Comparison of ENCODE assay signal across 15 cellular contexts in genomic region chr11:2708757-2709281, GRCh38. TPM values are rescaled to one million over a fixed set of nuclear protein-coding genes. Genes with fewer than 3 reads are reported as not detected.
DNase-seq lines count a peak whose midpoint lies in the region; ATAC-seq and TF ChIP-seq lines count a peak whose summit lies in the region.
"Had no signal": no experiment of that assay in that cellular context is flagged by ENCODE, and none has a peak within 500 bp of the region (broad histone marks: within the 10 kb centered on the region; RNA-seq: fewer than 3 reads in every experiment).

No MANE protein-coding gene starts in this region.

- H3K9ac ChIP-seq in rectal smooth muscle tissue (ENCODE audit: low read length): no peak overlapping the region
- no peak overlapping the region for H3K9ac ChIP-seq in H9 (ENCODE audit: extremely low read depth, insufficient read length, low read length)

- no peaks in the 10 kb centered on the region for H3K36me3 ChIP-seq in right atrium auricular region
- H3K36me3 ChIP-seq in hepatocyte (replicated peaks; ENCODE audit: insufficient read depth, low read depth): no peaks in the 10 kb centered on the region
- no peaks in the 10 kb centered on the region for H3K36me3 ChIP-seq in rectal smooth muscle tissue (ENCODE audit: control insufficient read depth, insufficient read depth, low read length)

- H2AFZ ChIP-seq in hepatocyte (no peak overlapping the region), H9 (ENCODE audit: low read length) (no peak overlapping the region)

- no peak overlapping the region for H3K4ac ChIP-seq in H9 (ENCODE audit: low read depth, low read length)

- H2BK5ac ChIP-seq in H9 (ENCODE audit: insufficient read length, low read length): no peak overlapping the region

- WGBS in hepatocyte (ENCODE audit: low lambda C conversion rate, missing lambda C conversion rate): 32% methylated on average over 14 of the region's 14 CpGs
- no CpG with 5 or more reads among the region's 14 CpGs for WGBS in H9 (ENCODE audit: extremely low coverage, insufficient read length, low lambda C conversion rate)

- H3K36me3 Mint-ChIP-seq in H9 (ENCODE audit: insufficient read depth in 1 of 3, low read depth in 3 of 3): peaks cover 5 to 33% (median 8%) of the 10 kb centered on the region in 3 experiments; a peak in 4 of 7 replicates

- no peak overlapping the region for H3K4me3 Mint-ChIP-seq in H9
- H3K4me3 Mint-ChIP-seq: CD4-positive, alpha-beta memory T cell; stimulated activated naive CD8-positive, alpha-beta T cell treated with anti-CD3 and anti-CD28 coated beads, Interleukin-15, Interleukin-2, amounts not matched to agents 100 ng/mL and 50 ng/mL, for 24 hours had no signal

- intact Hi-C loops in Right ventricle myocardium superior (cut with DNase I): no loop called here

- DNase-seq in Right ventricle myocardium superior: peak; percentile 41
- no peak for DNase-seq in right atrium auricular region (ENCODE audit: low spot score)
- peak; percentile 74 for DNase-seq in hepatocyte (ENCODE audit: low spot score)
- no peak for DNase-seq in SK-N-DZ (ENCODE audit: low spot score)
- DNase-seq in EL: no peak
- DNase-seq in H9: no peak
- DNase-seq: activated CD4-positive, alpha-beta T cell treated with anti-CD3 and anti-CD28 coated beads, Interleukin-2, amount 50 U/mL, for 4 hours; activated T-cell treated with anti-CD3 and anti-CD28 coated beads, Interleukin-2, amount 50 U/mL, for 48 hours; CD4-positive, alpha-beta memory T cell; cerebellar nuclear complex; NCI-H1694 treated with DMSO at 0.1 percent for 48 hours; NCI-H446 treated with DMSO at 0.1 percent for 48 hours had no signal

- H3K9me3 Mint-ChIP-seq in H9: peaks cover 24 to 27% of the 10 kb centered on the region in 2 experiments
- H3K9me3 Mint-ChIP-seq: stimulated activated naive CD8-positive, alpha-beta T cell treated with anti-CD3 and anti-CD28 coated beads, Interleukin-15, Interleukin-2, amounts not matched to agents 100 ng/mL and 50 ng/mL, for 24 hours had no signal

- no peak overlapping the region for H4K8ac ChIP-seq in H9 (replicated peaks; ENCODE audit: insufficient read length, low read depth, low read length)

- H3K9me3 ChIP-seq in right atrium auricular region (peaks cover 0 to 8% of the 10 kb centered on the region in 2 donors), hepatocyte (ENCODE audit: low read depth) (no peaks in the 10 kb centered on the region), H9 (ENCODE audit: control insufficient read depth, low read depth, low read length) (no peaks in the 10 kb centered on the region)

- H3K14ac ChIP-seq in H9 (ENCODE audit: insufficient read depth, low read length): no peak overlapping the region

- no peak overlapping the region for H3K23ac ChIP-seq in H9 (ENCODE audit: insufficient read length, low read depth, low read length)

- H3K79me1 ChIP-seq in H9 (ENCODE audit: insufficient read depth, low read depth, low read length, poor library complexity, severe bottlenecking): no peaks in the 10 kb centered on the region

- H2BK20ac ChIP-seq in H9 (ENCODE audit: low read depth, low read length, poor library complexity, severe bottlenecking): no peak overlapping the region

- no peak for TF ChIP-seq CTCF in right atrium auricular region (IDR thresholded peaks at IDR 0.05)
- no peak for TF ChIP-seq CTCF in hepatocyte (IDR thresholded peaks at IDR 0.05; ENCODE audit: poor library complexity)
- TF ChIP-seq CTCF in H9 (conservative IDR thresholded peaks at IDR 0.05): no peak

- no peak overlapping the region for H4K91ac ChIP-seq in H9 (ENCODE audit: insufficient read length, low read depth, low read length)

- H2BK12ac ChIP-seq in H9 (ENCODE audit: insufficient read length, low read depth, low read length): no peak overlapping the region

- H3K27ac Mint-ChIP-seq in H9: no peak overlapping the region
- H3K27ac Mint-ChIP-seq: stimulated activated naive CD8-positive, alpha-beta T cell treated with anti-CD3 and anti-CD28 coated beads, Interleukin-15, Interleukin-2, amounts not matched to agents 100 ng/mL and 50 ng/mL, for 24 hours had no signal

- no peaks in the 10 kb centered on the region for H3K23me2 ChIP-seq in H9 (ENCODE audit: insufficient read length, low read depth, low read length, poor library complexity, severe bottlenecking)

- peaks cover 15 to 18% of the 10 kb centered on the region in 2 experiments for H3K4me1 Mint-ChIP-seq in H9
- H3K4me1 Mint-ChIP-seq: CD4-positive, alpha-beta memory T cell had no signal

- H3K27me3 ChIP-seq in right atrium auricular region (no peaks in the 10 kb centered on the region), hepatocyte (no peaks in the 10 kb centered on the region), rectal smooth muscle tissue (ENCODE audit: control insufficient read depth, insufficient read depth, low read length) (no peaks in the 10 kb centered on the region), H9 (ENCODE audit: insufficient read depth, low read length) (peaks cover 2% of the 10 kb centered on the region; the same call in 1 of the 2 replicates)

- peak overlapping the region; percentile 64 for H3K4me2 ChIP-seq in hepatocyte
- H3K4me2 ChIP-seq in H9 (ENCODE audit: insufficient read depth, insufficient read length, low read length): no peak overlapping the region

- H2AK5ac ChIP-seq in H9 (ENCODE audit: insufficient read length, low read length): no peak overlapping the region

- H2BK15ac ChIP-seq in H9 (ENCODE audit: low read depth, low read length): no peak overlapping the region

- no peak overlapping the region for H2BK120ac ChIP-seq in H9 (ENCODE audit: low read depth, low read length, poor library complexity, severe bottlenecking)

- H3K56ac ChIP-seq in H9 (ENCODE audit: insufficient read length, low read depth, low read length): no peak overlapping the region

- H3K27me3 Mint-ChIP-seq in H9 (ENCODE audit: low read depth): peaks cover 100% of the 10 kb centered on the region
- H3K27me3 Mint-ChIP-seq: CD4-positive, alpha-beta memory T cell; stimulated activated naive CD8-positive, alpha-beta T cell treated with anti-CD3 and anti-CD28 coated beads, Interleukin-15, Interleukin-2, amounts not matched to agents 100 ng/mL and 50 ng/mL, for 24 hours had no signal

- H3K18ac ChIP-seq in H9 (ENCODE audit: insufficient read length, low read depth, low read length): no peak overlapping the region

- H3K4me1 ChIP-seq in right atrium auricular region (peaks cover 0 to 12% of the 10 kb centered on the region in 2 donors), hepatocyte (ENCODE audit: insufficient read depth) (peaks cover 35% of the 10 kb centered on the region), rectal smooth muscle tissue (ENCODE audit: control insufficient read depth, insufficient read depth, low read length) (peaks cover 13% of the 10 kb centered on the region), H9 (ENCODE audit: insufficient read depth, low read length) (no peaks in the 10 kb centered on the region; the same call in 1 of the 2 replicates)

- H3K9me2 ChIP-seq in hepatocyte (replicated peaks; ENCODE audit: insufficient read depth): no peaks in the 10 kb centered on the region

- no peak overlapping the region for H4K5ac ChIP-seq in H9 (ENCODE audit: insufficient read length, low read depth, low read length)

- H4K20me1 ChIP-seq in hepatocyte (ENCODE audit: insufficient read depth, poor library complexity, severe bottlenecking) (no peaks in the 10 kb centered on the region), H9 (ENCODE audit: control insufficient read depth, insufficient read depth, insufficient read length) (no peaks in the 10 kb centered on the region)

- peak overlapping the region in 1 of 2 donors; percentile 1 for H3K27ac ChIP-seq in right atrium auricular region
- peak overlapping the region; percentile 97 for H3K27ac ChIP-seq in hepatocyte
- peak overlapping the region; percentile 91 for H3K27ac ChIP-seq in rectal smooth muscle tissue (ENCODE audit: low read depth, low read length)
- no peak overlapping the region for H3K27ac ChIP-seq in H9 (ENCODE audit: insufficient read length, low read depth, low read length)

- no peak overlapping the region for H3T11ph ChIP-seq in H9 (ENCODE audit: low read length)

- H3K4me3 ChIP-seq in right atrium auricular region: no peak overlapping the region
- no peak overlapping the region for H3K4me3 ChIP-seq in hepatocyte
- H3K4me3 ChIP-seq in rectal smooth muscle tissue (ENCODE audit: low read length): no peak overlapping the region

- ATAC-seq in Right ventricle myocardium superior (ENCODE audit: poor library complexity) (peak; percentile 21), GM19324 (IDR thresholded peaks at IDR 0.05; ENCODE audit: low FRiP score, unreplicated experiment) (no peak)

- no peaks in the 10 kb centered on the region for H3K79me2 ChIP-seq in hepatocyte
- no peaks in the 10 kb centered on the region for H3K79me2 ChIP-seq in H9 (ENCODE audit: insufficient read depth, low read length)

RNA-seq across cellular contexts. Expression of gene KCNQ1OT1, which starts 9.0 kb away (rescaled TPM):
- total RNA-seq in Right ventricle myocardium superior (0.35 TPM), right atrium auricular region (under 1 TPM; 0.35 to 0.37 TPM), hepatocyte (6.6 and 7.9 TPM in 2 replicates), H9 (2021) (0.88 and 1.2 TPM in 2 replicates)
- 3.1 and 4.0 TPM in 2 replicates for polyA plus RNA-seq in hepatocyte
- polyA plus RNA-seq in SK-N-DZ (2014; cell fraction: cytosol; rRNA removed): 0.01 TPM in 2 replicates
- 0.49 TPM in 2 replicates for polyA plus RNA-seq in SK-N-DZ (2014; cell fraction: nucleus; rRNA removed)

Comparison
In these comparisons a context has a peak if more than half of its experiments do, and no peak if none do; other contexts are left out.
1. DNase-seq: peak in Right ventricle myocardium superior (single experiment) and hepatocyte (single experiment); none in right atrium auricular region (single experiment), SK-N-DZ (single experiment), EL (single experiment) and H9 (single experiment).